In the genomic region with DNA sequence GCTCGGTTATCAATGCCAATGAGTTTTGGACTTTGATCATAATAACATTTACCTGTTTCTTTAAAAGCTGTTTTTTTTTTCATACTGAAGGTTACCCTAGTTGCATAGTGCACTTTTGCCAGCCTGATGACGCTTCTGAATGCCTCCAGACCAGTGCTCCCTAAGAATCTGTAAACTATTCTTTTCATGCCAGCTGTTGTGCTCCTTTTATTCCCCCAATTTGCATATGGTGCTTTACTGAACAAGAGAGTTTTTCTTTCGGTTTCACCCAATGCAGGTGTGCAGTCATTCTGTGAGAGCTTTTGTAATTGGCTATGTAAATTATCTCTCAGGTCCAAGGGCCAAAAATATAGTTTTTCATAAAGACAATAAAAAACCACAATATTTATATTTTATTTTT, we compare ENCODE assay signal across 8 cellular contexts. TPM values are rescaled to one million over a fixed set of nuclear protein-coding genes. Genes with fewer than 3 reads are reported as not detected.
DNase-seq lines count a peak whose midpoint lies in the region; ATAC-seq, FAIRE-seq and TF ChIP-seq lines count a peak whose summit lies in the region.

No MANE protein-coding gene starts in this region.

- no peak overlapping the region for H3K4me3 ChIP-seq in CD8-positive, alpha-beta T cell (ENCODE audit: low read depth, low read length)
- H3K4me3 ChIP-seq in trophoblast cell (ENCODE audit: low read depth, low read length), result no peak overlapping the region
- no peak overlapping the region for H3K4me3 ChIP-seq in H7 (ENCODE audit: insufficient read depth, low read depth, low read length)

- H2BK5ac ChIP-seq in trophoblast cell (ENCODE audit: low read depth, low read length, poor library complexity), result no peak overlapping the region

- no peaks in the 10 kb centered on the region for H3K36me3 ChIP-seq in CD8-positive, alpha-beta T cell (ENCODE audit: insufficient read depth, low read length)
- H3K36me3 ChIP-seq in trophoblast cell (ENCODE audit: control insufficient read depth in 1 of 2, insufficient read depth in 2 of 2, low read length in 2 of 2) (no peaks in the 10 kb centered on the region), H7 (replicated peaks; ENCODE audit: control insufficient read depth, insufficient read depth, low read length) (no peaks in the 10 kb centered on the region)

- H3K27ac ChIP-seq in CD8-positive, alpha-beta T cell (ENCODE audit: low read depth, low read length), result no peak overlapping the region
- H3K27ac ChIP-seq in trophoblast cell (ENCODE audit: low read depth, low read length), result no peak overlapping the region

- no peak overlapping the region for H3K18ac ChIP-seq in trophoblast cell (ENCODE audit: low read length)

- H3K4me3 Mint-ChIP-seq in CD8-positive, alpha-beta T cell, result peak overlapping the region; percentile 57

- no peak overlapping the region for H3K9ac ChIP-seq in trophoblast cell (ENCODE audit: low read length)

- no peak overlapping the region for H4K91ac ChIP-seq in trophoblast cell (ENCODE audit: low read depth, low read length)

- H3K79me2 ChIP-seq in trophoblast cell (ENCODE audit: control insufficient read depth, insufficient read depth, low read length, poor library complexity), result no peaks in the 10 kb centered on the region

- no peaks in the 10 kb centered on the region for H3K79me1 ChIP-seq in trophoblast cell (ENCODE audit: low read length)

- H3K27ac Mint-ChIP-seq in CD8-positive, alpha-beta T cell, result no peak overlapping the region
- H3K27ac Mint-ChIP-seq in activated naive CD4-positive, alpha-beta T cell treated with anti-CD3 and anti-CD28 coated beads, Interleukin-2, amount 50 U/mL, for 72 hours, result no peak overlapping the region

- H3K27me3 ChIP-seq in CD8-positive, alpha-beta T cell (ENCODE audit: insufficient read depth, low read length), result no peaks in the 10 kb centered on the region
- H3K27me3 ChIP-seq in trophoblast cell (ENCODE audit: insufficient read depth, low read length), result no peaks in the 10 kb centered on the region
- H3K27me3 ChIP-seq in H7 (ENCODE audit: control insufficient read depth, insufficient read depth, low read length), result no peaks in the 10 kb centered on the region

- H2AFZ ChIP-seq in trophoblast cell (ENCODE audit: insufficient read depth, low read length, poor library complexity), result no peak overlapping the region

- no peak overlapping the region for H3K14ac ChIP-seq in trophoblast cell (ENCODE audit: low read length)

- no peak for DNase-seq in CD8-positive, alpha-beta T cell
- peak; percentile 37 for DNase-seq in GM19239 (ENCODE audit: insufficient read length, low spot score)
- no peak for DNase-seq in activated naive CD4-positive, alpha-beta T cell treated with anti-CD3 and anti-CD28 coated beads, Interleukin-2, amount 50 U/mL, for 72 hours (ENCODE audit: low spot score in 2 of 2)
- DNase-seq in trophoblast cell, result no peak
- no peak for DNase-seq in GF-D8 (lab: John Stamatoyannopoulos, UW)
- no peak for DNase-seq in H7
- DNase-seq in occipital lobe (lab: John Stamatoyannopoulos, UW), result no peak

- CTCF ChIA-PET in CD8-positive, alpha-beta T cell (lab: Charles Lee), result interaction anchor here (0.9 kb wide), 1 partner anchor 24 kb away, joined by 3 read pairs; no protein-coding TSS in a partner anchor

- no CpG with 5 or more reads among the region's 3 CpGs for WGBS in trophoblast cell (ENCODE audit: extremely low coverage, insufficient coverage, insufficient read length)

- no peak overlapping the region for H2BK120ac ChIP-seq in trophoblast cell (ENCODE audit: insufficient read depth, low read length, poor library complexity)

- no peak overlapping the region for H4K12ac ChIP-seq in trophoblast cell (ENCODE audit: low read depth, low read length)

- H3K9me3 Mint-ChIP-seq in CD8-positive, alpha-beta T cell, result no peaks in the 10 kb centered on the region
- H3K9me3 Mint-ChIP-seq in activated naive CD4-positive, alpha-beta T cell treated with anti-CD3 and anti-CD28 coated beads, Interleukin-2, amount 50 U/mL, for 72 hours, result no peaks in the 10 kb centered on the region

- POLR2A ChIA-PET in CD8-positive, alpha-beta T cell (lab: Charles Lee), result no interaction called here

- FAIRE-seq in GM19239 (lab: Jason Lieb, UNC), result peak; percentile 100

- no peaks in the 10 kb centered on the region for H3K27me3 Mint-ChIP-seq in CD8-positive, alpha-beta T cell (ENCODE audit: low read depth)

- H2BK12ac ChIP-seq in trophoblast cell (ENCODE audit: low read length), result no peak overlapping the region

- no peak overlapping the region for H2AK5ac ChIP-seq in trophoblast cell (ENCODE audit: low read length)

- H3K23ac ChIP-seq in trophoblast cell (ENCODE audit: low read length), result no peak overlapping the region

- H3K4ac ChIP-seq in trophoblast cell (ENCODE audit: low read depth, low read length), result no peak overlapping the region

- no peaks in the 10 kb centered on the region for H3K9me3 ChIP-seq in CD8-positive, alpha-beta T cell (ENCODE audit: low read length)
- H3K9me3 ChIP-seq in trophoblast cell (ENCODE audit: insufficient read depth, low read depth, low read length), result no peaks in the 10 kb centered on the region

- ATAC-seq in CD8-positive, alpha-beta T cell, result peak; percentile 57
- peak; percentile 88 for ATAC-seq in HG03097 (IDR thresholded peaks at IDR 0.05; ENCODE audit: low FRiP score, unreplicated experiment)
- peak; percentile 79 to 98 for ATAC-seq in activated naive CD4-positive, alpha-beta T cell treated with anti-CD3 and anti-CD28 coated beads, Interleukin-2, amount 50 U/mL, for 72 hours

- H4K8ac ChIP-seq in trophoblast cell (ENCODE audit: low read depth, low read length), result no peak overlapping the region

- H3K4me1 ChIP-seq in CD8-positive, alpha-beta T cell (ENCODE audit: insufficient read depth, low read length), result peaks cover 10% of the 10 kb centered on the region
- no peaks in the 10 kb centered on the region for H3K4me1 ChIP-seq in trophoblast cell (ENCODE audit: control insufficient read depth in 1 of 2, insufficient read depth in 2 of 2, low read length in 2 of 2)

- H3K36me3 Mint-ChIP-seq in CD8-positive, alpha-beta T cell, result no peaks in the 10 kb centered on the region
- H3K36me3 Mint-ChIP-seq in activated naive CD4-positive, alpha-beta T cell treated with anti-CD3 and anti-CD28 coated beads, Interleukin-2, amount 50 U/mL, for 72 hours, result no peaks in the 10 kb centered on the region

- TF ChIP-seq CTCF in CD8-positive, alpha-beta T cell (IDR thresholded peaks at IDR 0.05), result no peak

- peaks cover 27% of the 10 kb centered on the region for H3K4me1 Mint-ChIP-seq in CD8-positive, alpha-beta T cell (ENCODE audit: low read depth)

- no peak overlapping the region for H3K4me2 ChIP-seq in trophoblast cell (ENCODE audit: low read length)

- intact Hi-C loops in CD8-positive, alpha-beta T cell (cut with DNase I, micrococcal nuclease), result no loop called here

RNA-seq across cellular contexts. Expression of a gene that starts 48.1 kb away (rescaled TPM):
- 10 to 100 TPM; 21.8 to 23.6 TPM for total RNA-seq in CD8-positive, alpha-beta T cell
- 10 to 100 TPM; 16.7 to 20.9 TPM for total RNA-seq in activated naive CD4-positive, alpha-beta T cell treated with anti-CD3 and anti-CD28 coated beads, Interleukin-2, amount 50 U/mL, for 72 hours
- 12.8 and 14.0 TPM in 2 replicates for polyA plus RNA-seq in trophoblast cell (2013)
- total RNA-seq in H7 (2014; rRNA removed; shearing (Covaris generic)), result 8.9 and 12.5 TPM in 2 replicates
- 32.6 TPM for total RNA-seq in occipital lobe
